12 cellular contexts compared by ENCODE assay signal in genomic region chr3:136932978-136933812, GRCh38. TPM values are rescaled to one million over a fixed set of nuclear protein-coding genes. Genes with fewer than 3 reads are reported as not detected.
DNase-seq lines count a peak whose midpoint lies in the region; ATAC-seq, FAIRE-seq and TF ChIP-seq lines count a peak whose summit lies in the region.
"Had no signal": no experiment of that assay in that cellular context is flagged by ENCODE, and none has a peak within 500 bp of the region (broad histone marks: within the 10 kb centered on the region; RNA-seq: fewer than 3 reads in every experiment).

No MANE protein-coding gene starts in this region.

- no peak overlapping the region for H3K9ac ChIP-seq in SU-DHL-6 (ENCODE audit: low read length)

- H3K9me2 ChIP-seq in SU-DHL-6 (replicated peaks; ENCODE audit: insufficient read depth, low read length), result no peaks in the 10 kb centered on the region

- intact Hi-C loops in left lung (cut with DNase I) (no loop called here), adrenal gland (cut with DNase I) (no loop called here)

- H3K27ac ChIP-seq in ACC112 (ENCODE audit: low read depth, low read length) (peak overlapping the region; percentile 12; the same call in 1 of the 2 replicates), SU-DHL-6 (ENCODE audit: low read depth, low read length) (peak overlapping the region; percentile 59), left lung (peak overlapping the region in 1 of 2 donors; percentile 57), adrenal gland (no peak overlapping the region)
- H3K27ac ChIP-seq: C4-2B, coronary artery, thoracic aorta had no signal

- ATAC-seq in left lung, result peak; percentile 51
- ATAC-seq in HG03521 (IDR thresholded peaks at IDR 0.05; ENCODE audit: unreplicated experiment), result no peak

- TF ChIP-seq CTCF in SU-DHL-6 (IDR thresholded peaks at IDR 0.05; ENCODE audit: insufficient read depth, low read length, poor library complexity, severe bottlenecking) (no peak), left lung (IDR thresholded peaks at IDR 0.05) (no peak), adrenal gland (IDR thresholded peaks at IDR 0.05) (no peak)

- H3K4me2 ChIP-seq in SU-DHL-6 (ENCODE audit: low read depth, low read length, poor library complexity, severe bottlenecking), result peak overlapping the region; percentile 8

- H3K4me3 ChIP-seq in ACC112 (ENCODE audit: low read depth, low read length) (no peak overlapping the region), SU-DHL-6 (ENCODE audit: insufficient read depth, low read length, poor library complexity, severe bottlenecking) (no peak overlapping the region), left lung (no peak overlapping the region), adrenal gland (no peak overlapping the region)
- H3K4me3 ChIP-seq: coronary artery, thoracic aorta had no signal

- peaks cover 35% of the 10 kb centered on the region for H3F3A ChIP-seq in SU-DHL-6 (ENCODE audit: insufficient read depth)

- DNase-seq in GM18507 (ENCODE audit: extremely low spot score, insufficient read length, low read depth) (no peak), left lung (no peak), adrenal gland (no peak), DMS114 treated with DMSO at 0.1 percent for 48 hours (lab: John Stamatoyannopoulos, UW; ENCODE audit: unreplicated experiment) (no peak), NCI-H1105 (lab: John Stamatoyannopoulos, UW) (no peak)
- DNase-seq: activated effector memory CD4-positive, alpha-beta T cell treated with anti-CD3 and anti-CD28 coated beads, Interleukin-2, amount 50 U/mL, for 16 hours had no signal

- peak; percentile 9 for FAIRE-seq in GM18507 (lab: Jason Lieb, UNC)

- H3K4me1 ChIP-seq in ACC112 (ENCODE audit: control insufficient read depth, insufficient read depth, low read length, unreplicated experiment), result peaks cover 34% of the 10 kb centered on the region
- H3K4me1 ChIP-seq in left lung, result peaks cover 9 to 61% of the 10 kb centered on the region in 2 donors
- H3K4me1 ChIP-seq in adrenal gland (replicated peaks in 1 of 2), result peaks cover 3 to 36% of the 10 kb centered on the region in 2 donors

- H3K36me3 ChIP-seq in ACC112 (ENCODE audit: insufficient read depth, low read length) (peaks cover 19% of the 10 kb centered on the region), SU-DHL-6 (ENCODE audit: low read length) (peaks cover 61% of the 10 kb centered on the region), left lung (peaks cover 0 to 6% of the 10 kb centered on the region in 2 donors), adrenal gland (replicated peaks in 1 of 2) (no peaks in the 10 kb centered on the region)
- H3K36me3 ChIP-seq: thoracic aorta had no signal

- H4K20me1 ChIP-seq in SU-DHL-6 (ENCODE audit: low read depth, low read length), result 0 out of 2 replicates have a peak, but pooled peaks cover 4% of the 10 kb centered on the region

- WGBS in adrenal gland, 4 donors, result 85 to 94% (median 90%) methylated on average over 2 of the region's 2 CpGs

- H3K9me3 ChIP-seq in SU-DHL-6 (ENCODE audit: insufficient read depth, low read length) (no peaks in the 10 kb centered on the region), left lung (no peaks in the 10 kb centered on the region), adrenal gland (replicated peaks in 1 of 3) (peaks cover 0 to 7% (median 0%) of the 10 kb centered on the region in 3 donors)
- H3K9me3 ChIP-seq: thoracic aorta had no signal

- H2AFZ ChIP-seq in ACC112 (ENCODE audit: low read length, unreplicated experiment), result no peak overlapping the region
- no peak overlapping the region for H2AFZ ChIP-seq in SU-DHL-6 (ENCODE audit: low read depth, low read length, severe bottlenecking)

- no peak for TF ChIP-seq POLR2A in adrenal gland (IDR thresholded peaks at IDR 0.05)

- no peaks in the 10 kb centered on the region for H3K27me3 ChIP-seq in ACC112 (ENCODE audit: insufficient read depth, low read length)
- H3K27me3 ChIP-seq in SU-DHL-6 (ENCODE audit: low read length), result no peaks in the 10 kb centered on the region
- H3K27me3 ChIP-seq in left lung, result no peaks in the 10 kb centered on the region
- H3K27me3 ChIP-seq in adrenal gland, result no peaks in the 10 kb centered on the region

- H3K79me2 ChIP-seq in ACC112 (ENCODE audit: control insufficient read depth, insufficient read depth, low read length, unreplicated experiment) (peaks cover 36% of the 10 kb centered on the region), SU-DHL-6 (ENCODE audit: insufficient read depth, low read length) (peaks cover 82% of the 10 kb centered on the region)

RNA-seq across cellular contexts. Expression of gene IL20RB, which starts 24.6 kb away (rescaled TPM):
- total RNA-seq in left lung (1 to 10 TPM in 1 of 2 donors, under 1 TPM in 1; 0.61 to 1.9 TPM), adrenal gland (1 to 10 TPM in 2 of 8 donors, under 1 TPM in 5, not detected in 1; 0.12 to 1.3 (median 0.28) TPM)
- polyA plus RNA-seq in adrenal gland, result 1 to 10 TPM; 1.1 to 1.7 (median 1.2) TPM

Comparison
In these comparisons a context has a peak if more than half of its experiments do, and no peak if none do; other contexts are left out.
1. H3K27ac ChIP-seq: peak in ACC112 (single experiment) and SU-DHL-6 (single experiment); none in adrenal gland (0 of 5).